Comparison of ENCODE assay signal across 1 cellular context in the genomic region with DNA sequence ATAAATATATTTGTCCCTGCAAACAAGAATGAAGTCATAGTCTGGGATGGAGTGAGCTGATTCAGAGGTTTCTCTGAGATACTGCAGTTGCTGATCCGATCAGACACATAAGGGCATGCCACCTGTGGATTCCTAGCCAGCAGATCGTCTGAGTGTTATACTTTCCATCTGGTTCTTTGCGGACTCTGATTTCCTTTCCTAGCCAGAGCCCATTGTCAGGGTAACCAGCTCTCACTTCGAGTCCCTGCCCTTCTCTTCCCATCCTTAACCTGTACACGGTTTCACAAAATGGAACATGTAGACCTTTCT.
TF ChIP-seq lines count a peak whose summit lies in the region.

No MANE protein-coding gene starts in this region.

TF ChIP-seq in SK-N-SH, 30 proteins besides CTCF, POLR2A, EP300 and RAD21 (continued from another document):
- TF ChIP-seq, protein P1, sequence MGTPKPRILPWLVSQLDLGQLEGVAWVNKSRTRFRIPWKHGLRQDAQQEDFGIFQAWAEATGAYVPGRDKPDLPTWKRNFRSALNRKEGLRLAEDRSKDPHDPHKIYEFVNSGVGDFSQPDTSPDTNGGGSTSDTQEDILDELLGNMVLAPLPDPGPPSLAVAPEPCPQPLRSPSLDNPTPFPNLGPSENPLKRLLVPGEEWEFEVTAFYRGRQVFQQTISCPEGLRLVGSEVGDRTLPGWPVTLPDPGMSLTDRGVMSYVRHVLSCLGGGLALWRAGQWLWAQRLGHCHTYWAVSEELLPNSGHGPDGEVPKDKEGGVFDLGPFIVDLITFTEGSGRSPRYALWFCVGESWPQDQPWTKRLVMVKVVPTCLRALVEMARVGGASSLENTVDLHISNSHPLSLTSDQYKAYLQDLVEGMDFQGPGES (IDR thresholded peaks at IDR 0.05; ENCODE audit: low read depth, low read length): no peak
- TF ChIP-seq, protein P2, sequence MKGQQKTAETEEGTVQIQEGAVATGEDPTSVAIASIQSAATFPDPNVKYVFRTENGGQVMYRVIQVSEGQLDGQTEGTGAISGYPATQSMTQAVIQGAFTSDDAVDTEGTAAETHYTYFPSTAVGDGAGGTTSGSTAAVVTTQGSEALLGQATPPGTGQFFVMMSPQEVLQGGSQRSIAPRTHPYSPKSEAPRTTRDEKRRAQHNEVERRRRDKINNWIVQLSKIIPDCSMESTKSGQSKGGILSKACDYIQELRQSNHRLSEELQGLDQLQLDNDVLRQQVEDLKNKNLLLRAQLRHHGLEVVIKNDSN (IDR thresholded peaks at IDR 0.05; ENCODE audit: borderline replicate concordance, low read depth): no peak
- no peak for TF ChIP-seq MXI1 (IDR thresholded peaks at IDR 0.05; ENCODE audit: low read depth, low read length)
- no peak for TF ChIP-seq FOXJ3 (CRISPR knock-in tag; IDR thresholded peaks at IDR 0.05)
- TF ChIP-seq EZH2phosphoT487 (IDR thresholded peaks at IDR 0.05; ENCODE audit: borderline replicate concordance, low read depth): no peak
- TF ChIP-seq TCF12 (IDR thresholded peaks at IDR 0.05): peak; percentile 79
